In the genomic region with DNA sequence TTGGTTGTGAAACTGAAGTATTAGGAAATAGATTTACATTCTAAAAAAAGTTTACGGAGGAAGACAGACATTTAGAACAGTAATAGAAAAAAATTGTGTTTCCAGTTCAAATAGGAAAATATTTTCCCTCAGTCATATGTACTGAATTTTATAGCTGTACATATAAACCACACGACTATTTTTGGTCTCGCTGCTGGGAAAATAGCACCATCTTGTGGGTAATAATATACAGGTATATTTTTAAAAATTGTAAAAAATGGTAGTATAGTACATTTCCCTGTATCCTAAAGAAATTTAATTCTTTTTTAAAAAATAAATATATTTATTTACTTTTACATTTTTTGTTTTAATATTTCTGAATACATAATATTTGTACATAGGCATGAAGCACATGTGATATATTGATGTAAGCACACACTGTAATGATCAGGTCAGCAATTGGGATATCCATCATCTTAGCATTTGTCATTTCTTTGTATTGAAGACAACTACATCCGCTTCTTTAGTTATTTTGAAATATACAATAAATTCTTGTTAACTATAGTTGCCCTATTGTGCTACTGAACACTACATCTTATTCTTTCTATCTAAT, we compare ENCODE assay signal across 9 cellular contexts.
DNase-seq lines count a peak whose midpoint lies in the region; ATAC-seq and TF ChIP-seq lines count a peak whose summit lies in the region.
"Had no signal": no experiment of that assay in that cellular context is flagged by ENCODE, and none has a peak within 500 bp of the region (broad histone marks: within the 10 kb centered on the region; RNA-seq: fewer than 3 reads in every experiment).

No MANE protein-coding gene starts in this region.

- ATAC-seq in stimulated activated naive CD8-positive, alpha-beta T cell treated with anti-CD3 and anti-CD28 coated beads, Interleukin-15, amount 100 ng/mL, for 72 hours = no peak
- no peak for ATAC-seq in GM21528 (IDR thresholded peaks at IDR 0.05; ENCODE audit: low FRiP score, unreplicated experiment)

- no peak overlapping the region for H3K27ac ChIP-seq in HEK293 (ENCODE audit: extremely low read depth, low read depth, low read length)
- no peak overlapping the region for H3K27ac ChIP-seq in uterus

- H3K27ac Mint-ChIP-seq in Caco-2 (ENCODE audit: unreplicated experiment) = no peak overlapping the region
- H3K27ac Mint-ChIP-seq in stimulated activated naive CD8-positive, alpha-beta T cell treated with anti-CD3 and anti-CD28 coated beads, Interleukin-15, amount 100 ng/mL, for 72 hours = no peak overlapping the region
- H3K27ac Mint-ChIP-seq: activated T-cell treated with anti-CD3 and anti-CD28 coated beads, Interleukin-2, amount 50 U/mL, for 24 hours had no signal

- in situ Hi-C loops in SK-MEL-5 (cut with HindIII; ENCODE audit: low pct_unique_long_range_greater_than_20kb, low sequenced_read_pairs) = no loop called here

- TF ChIP-seq POLR2A in uterus (IDR thresholded peaks at IDR 0.05) = no peak

- no TSS peak for BruUV-seq in Caco-2 (replicated peaks; lab: Mats Ljungman, UMichigan)

- H3K4me1 ChIP-seq in Caco-2 (peaks cover 17% of the 10 kb centered on the region), HEK293 (ENCODE audit: control insufficient read depth, insufficient read depth, low read length) (no peaks in the 10 kb centered on the region), uterus (no peaks in the 10 kb centered on the region)

- H3K27me3 ChIP-seq in Caco-2 (replicated peaks; ENCODE audit: control insufficient read depth, insufficient read depth, low read length) (no peaks in the 10 kb centered on the region), kidney epithelial cell (ENCODE audit: control insufficient read depth, insufficient read depth, low read length) (no peaks in the 10 kb centered on the region), uterus (no peaks in the 10 kb centered on the region)

- H3K36me3 ChIP-seq in Caco-2 (ENCODE audit: control insufficient read depth, insufficient read depth, low read length) (no peaks in the 10 kb centered on the region), HEK293 (ENCODE audit: control insufficient read depth in 2 of 2, insufficient read depth in 1 of 2, low read length in 2 of 2) (no peaks in the 10 kb centered on the region), kidney epithelial cell (ENCODE audit: control insufficient read depth, insufficient read depth, low read length) (no peaks in the 10 kb centered on the region), uterus (no peaks in the 10 kb centered on the region)

- no peaks in the 10 kb centered on the region for H3K36me3 Mint-ChIP-seq in Caco-2 (ENCODE audit: insufficient read depth, unreplicated experiment)

- H3K27me3 Mint-ChIP-seq in Caco-2 (ENCODE audit: insufficient read depth, unreplicated experiment) = no peaks in the 10 kb centered on the region
- peaks cover 7% of the 10 kb centered on the region for H3K27me3 Mint-ChIP-seq in stimulated activated naive CD8-positive, alpha-beta T cell treated with anti-CD3 and anti-CD28 coated beads, Interleukin-15, amount 100 ng/mL, for 72 hours
- H3K27me3 Mint-ChIP-seq: activated T-cell treated with anti-CD3 and anti-CD28 coated beads, Interleukin-2, amount 50 U/mL, for 24 hours had no signal

- peaks cover 32% of the 10 kb centered on the region for H3K4me1 Mint-ChIP-seq in Caco-2 (ENCODE audit: low read depth, unreplicated experiment)
- H3K4me1 Mint-ChIP-seq in stimulated activated naive CD8-positive, alpha-beta T cell treated with anti-CD3 and anti-CD28 coated beads, Interleukin-15, amount 100 ng/mL, for 72 hours = no peaks in the 10 kb centered on the region

- H3K4me3 Mint-ChIP-seq in Caco-2 (ENCODE audit: unreplicated experiment) = no peak overlapping the region
- no peak overlapping the region for H3K4me3 Mint-ChIP-seq in stimulated activated naive CD8-positive, alpha-beta T cell treated with anti-CD3 and anti-CD28 coated beads, Interleukin-15, amount 100 ng/mL, for 72 hours
- H3K4me3 Mint-ChIP-seq: activated T-cell treated with anti-CD3 and anti-CD28 coated beads, Interleukin-2, amount 50 U/mL, for 24 hours had no signal

- no peaks in the 10 kb centered on the region for H3K9me3 Mint-ChIP-seq in Caco-2 (ENCODE audit: unreplicated experiment)
- H3K9me3 Mint-ChIP-seq in stimulated activated naive CD8-positive, alpha-beta T cell treated with anti-CD3 and anti-CD28 coated beads, Interleukin-15, amount 100 ng/mL, for 72 hours = no peaks in the 10 kb centered on the region
- H3K9me3 Mint-ChIP-seq: activated T-cell treated with anti-CD3 and anti-CD28 coated beads, Interleukin-2, amount 50 U/mL, for 24 hours had no signal

- H3K9me3 ChIP-seq in Caco-2 (no peaks in the 10 kb centered on the region), HEK293 (ENCODE audit: control insufficient read depth, insufficient read depth, low read depth, low read length) (no peaks in the 10 kb centered on the region), uterus (no peaks in the 10 kb centered on the region)

- POLR2A ChIA-PET in Caco-2 (lab: Charles Lee) (no interaction called here), HEK293 (lab: Yijun Ruan, JAX) (no interaction called here)

- no peak overlapping the region for H3K4me3 ChIP-seq in Caco-2 (ENCODE audit: low read depth, low read length)
- no peak overlapping the region for H3K4me3 ChIP-seq in HEK293 (ENCODE audit: low read depth, low read length)
- no peak overlapping the region for H3K4me3 ChIP-seq in kidney epithelial cell (ENCODE audit: low read depth, low read length)
- no peak overlapping the region for H3K4me3 ChIP-seq in uterus

- intact Hi-C loops in Caco-2 (cut with micrococcal nuclease; ENCODE audit: unreplicated experiment) (loop anchor here (1.0 to 2.0 kb wide), 4 partner anchors 23 to 372 kb away; no protein-coding TSS in a partner anchor), uterus (cut with DNase I; ENCODE audit: low total_unique reads) (no loop called here)

- TF ChIP-seq CTCF in Caco-2 (IDR thresholded peaks at IDR 0.05; ENCODE audit: insufficient read depth in 1 of 2, low read depth in 1 of 2, low read length in 1 of 2, severe bottlenecking in 1 of 2, unreplicated experiment in 1 of 2) = peak; percentile 28 to 64
- TF ChIP-seq CTCF in HEK293 (tag by site-specific recombination; IDR thresholded peaks at IDR 0.05) = no peak
- TF ChIP-seq CTCF in kidney epithelial cell (IDR thresholded peaks at IDR 0.05; ENCODE audit: insufficient read depth, low read length, poor library complexity, severe bottlenecking) = peak; percentile 29
- TF ChIP-seq CTCF in uterus (IDR thresholded peaks at IDR 0.05) = no peak

- DNase-seq in Caco-2 = no peak
- peak; percentile 54 for DNase-seq in SK-MEL-5 (ENCODE audit: low read depth, low spot score)
- no peak for DNase-seq in kidney epithelial cell (ENCODE audit: low read depth)
- no peak for DNase-seq in stimulated activated naive CD8-positive, alpha-beta T cell treated with anti-CD3 and anti-CD28 coated beads, Interleukin-15, amount 100 ng/mL, for 72 hours
- no peak for DNase-seq in uterus
- no peak for DNase-seq in cortex of kidney (lab: John Stamatoyannopoulos, UW)
- DNase-seq: activated T-cell treated with anti-CD3 and anti-CD28 coated beads, Interleukin-2, amount 50 U/mL, for 24 hours had no signal

- CTCF ChIA-PET in Caco-2 (lab: Charles Lee) = interaction anchor here (0.5 to 2.7 kb wide), 4 partner anchors 9 to 565 kb away, joined by 3 to 38 read pairs (median 4); no protein-coding TSS in a partner anchor
- CTCF ChIA-PET in HEK293 (lab: Yijun Ruan, JAX) = interaction anchor here (0.6 to 2.1 kb wide), 18 partner anchors 15 to 392 kb away, joined by 3 to 9 read pairs (median 4); no protein-coding TSS in a partner anchor

TF ChIP-seq in HEK293, 187 proteins besides CTCF, POLR2A, EP300 and RAD21:
- no peak for TF ChIP-seq OVOL3 (tag by site-specific recombination; IDR thresholded peaks at IDR 0.05)
- no peak for TF ChIP-seq ZNF366 (tag by site-specific recombination; conservative IDR thresholded peaks at IDR 0.05)
- TF ChIP-seq, protein P1, sequence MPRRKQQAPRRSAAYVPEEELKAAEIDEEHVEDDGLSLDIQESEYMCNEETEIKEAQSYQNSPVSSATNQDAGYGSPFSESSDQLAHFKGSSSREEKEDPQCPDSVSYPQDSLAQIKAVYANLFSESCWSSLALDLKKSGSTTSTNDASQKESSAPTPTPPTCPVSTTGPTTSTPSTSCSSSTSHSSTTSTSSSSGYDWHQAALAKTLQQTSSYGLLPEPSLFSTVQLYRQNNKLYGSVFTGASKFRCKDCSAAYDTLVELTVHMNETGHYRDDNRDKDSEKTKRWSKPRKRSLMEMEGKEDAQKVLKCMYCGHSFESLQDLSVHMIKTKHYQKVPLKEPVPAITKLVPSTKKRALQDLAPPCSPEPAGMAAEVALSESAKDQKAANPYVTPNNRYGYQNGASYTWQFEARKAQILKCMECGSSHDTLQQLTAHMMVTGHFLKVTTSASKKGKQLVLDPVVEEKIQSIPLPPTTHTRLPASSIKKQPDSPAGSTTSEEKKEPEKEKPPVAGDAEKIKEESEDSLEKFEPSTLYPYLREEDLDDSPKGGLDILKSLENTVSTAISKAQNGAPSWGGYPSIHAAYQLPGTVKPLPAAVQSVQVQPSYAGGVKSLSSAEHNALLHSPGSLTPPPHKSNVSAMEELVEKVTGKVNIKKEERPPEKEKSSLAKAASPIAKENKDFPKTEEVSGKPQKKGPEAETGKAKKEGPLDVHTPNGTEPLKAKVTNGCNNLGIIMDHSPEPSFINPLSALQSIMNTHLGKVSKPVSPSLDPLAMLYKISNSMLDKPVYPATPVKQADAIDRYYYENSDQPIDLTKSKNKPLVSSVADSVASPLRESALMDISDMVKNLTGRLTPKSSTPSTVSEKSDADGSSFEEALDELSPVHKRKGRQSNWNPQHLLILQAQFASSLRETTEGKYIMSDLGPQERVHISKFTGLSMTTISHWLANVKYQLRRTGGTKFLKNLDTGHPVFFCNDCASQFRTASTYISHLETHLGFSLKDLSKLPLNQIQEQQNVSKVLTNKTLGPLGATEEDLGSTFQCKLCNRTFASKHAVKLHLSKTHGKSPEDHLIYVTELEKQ (tag by site-specific recombination; IDR thresholded peaks at IDR 0.05; ENCODE audit: borderline replicate concordance) = no peak
- TF ChIP-seq ZNF138 (tag by site-specific recombination; IDR thresholded peaks at IDR 0.05; ENCODE audit: borderline replicate concordance) = no peak
- peak; percentile 72 for TF ChIP-seq ZNF654 (tag by site-specific recombination; IDR thresholded peaks at IDR 0.05; ENCODE audit: low read depth)
- no peak for TF ChIP-seq RBAK (tag by site-specific recombination; IDR thresholded peaks at IDR 0.05)
TF ChIP-seq in HEK293: peak in this region for 1.

Comparison
In these comparisons a context has a peak if more than half of its experiments do, and no peak if none do; other contexts are left out.
1. CTCF ChIP-seq: peak in Caco-2 (2 of 2) and kidney epithelial cell (single experiment); none in HEK293 (single experiment) and uterus (0 of 4).